8 cellular contexts compared by ENCODE assay signal in the genomic region with DNA sequence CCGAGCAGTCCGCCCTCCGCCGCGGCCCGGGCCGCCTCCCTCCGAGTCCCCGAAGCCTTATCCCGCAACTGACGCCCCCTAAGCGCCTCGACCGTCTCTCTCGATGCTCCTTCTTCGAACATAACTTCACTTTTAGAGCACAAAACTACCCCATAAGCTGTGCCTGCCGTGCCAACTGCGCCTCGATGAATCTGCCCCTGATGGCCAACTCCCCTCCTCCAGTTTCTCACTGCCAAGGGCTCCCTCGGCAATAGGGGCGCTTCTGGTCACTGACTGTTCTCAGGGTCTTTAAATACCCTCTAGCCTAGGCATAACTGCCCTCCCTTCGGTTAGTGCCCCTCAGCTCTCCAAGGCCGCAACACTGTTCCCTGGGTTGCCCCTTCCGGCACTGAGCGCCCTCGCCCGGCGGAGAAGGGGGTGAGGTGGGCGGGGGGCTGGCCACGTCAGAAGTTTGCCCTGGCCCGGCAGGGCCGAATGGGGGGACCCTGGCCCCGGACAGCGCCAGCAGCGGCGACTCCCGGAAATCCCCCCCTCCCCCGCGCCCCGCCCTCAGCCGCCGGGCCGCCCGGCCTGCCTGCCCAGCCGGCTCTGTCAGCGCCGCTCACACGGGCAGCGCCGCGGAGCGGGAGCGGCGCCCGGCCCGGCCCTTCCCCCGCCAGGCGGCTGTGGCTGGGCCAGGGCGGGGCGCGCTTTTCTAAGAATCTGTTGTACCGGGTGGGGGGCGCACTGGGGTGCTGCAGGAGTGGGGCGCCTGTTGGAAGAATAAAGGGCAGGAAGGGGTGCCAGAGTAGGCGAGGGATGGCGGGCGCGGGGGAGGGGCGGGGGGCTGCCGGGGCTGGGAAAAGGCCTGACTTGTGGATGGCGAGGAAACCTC. TPM values are rescaled to one million over a fixed set of nuclear protein-coding genes. Genes with fewer than 3 reads are reported as not detected.
A peak's percentile ranks its signal among the peaks of the same experiment; 100 is the strongest.
DNase-seq lines count a peak whose midpoint lies in the region; ATAC-seq and TF ChIP-seq lines count a peak whose summit lies in the region.

No MANE protein-coding gene starts in this region.

- peak; percentile 58 for DNase-seq in A673 (ENCODE audit: low spot score)
- peak; percentile 47 to 79 for DNase-seq in PC-9
- peak; percentile 51 for DNase-seq in amniotic epithelial cell (ENCODE audit: low read depth)
- DNase-seq in left ventricle myocardium superior: peak; percentile 87
- DNase-seq in posterior cingulate gyrus: peak in 8 of 10 donors; percentile 42 to 91 (median 62)
- no peak for DNase-seq in central memory CD4-positive, alpha-beta T cell

- H3K4me2 ChIP-seq in PC-9: peak overlapping the region; percentile 99

- CTCF ChIA-PET in A673 (lab: Charles Lee) (interaction anchor here (0.6 kb wide), 1 partner anchor 45 kb away, joined by 8 read pairs; no protein-coding TSS in a partner anchor), PC-9 (lab: Charles Lee) (interaction anchor here (1.2 kb wide), 1 partner anchor 30 kb away, joined by 3 read pairs; no protein-coding TSS in a partner anchor)

- no peaks in the 10 kb centered on the region for H3K9me3 ChIP-seq in A673 (ENCODE audit: low read depth, low read length, poor library complexity, severe bottlenecking)
- H3K9me3 ChIP-seq in PC-9 (ENCODE audit: insufficient read depth, low read depth): no peaks in the 10 kb centered on the region

- H3K4me3 ChIP-seq in A673 (ENCODE audit: low read depth, low read length, poor library complexity, severe bottlenecking): peak overlapping the region; percentile 64
- H3K4me3 ChIP-seq in PC-9: peak overlapping the region; percentile 68

- H3K4me1 ChIP-seq in A673 (ENCODE audit: insufficient read depth, low read length, poor library complexity, severe bottlenecking) (peaks cover 70% of the 10 kb centered on the region), PC-9 (replicated peaks; ENCODE audit: insufficient read depth) (peaks cover 79% of the 10 kb centered on the region)

- no peaks in the 10 kb centered on the region for H4K20me1 ChIP-seq in PC-9 (ENCODE audit: insufficient read depth)

- intact Hi-C loops in A673 (cut with micrococcal nuclease; ENCODE audit: unreplicated experiment): loop anchor here (5.0 kb wide), 1 partner anchor 46 kb away; a partner anchor contains a TSS
- intact Hi-C loops in PC-9 (cut with micrococcal nuclease; ENCODE audit: unreplicated experiment): loop anchor here (1.0 to 2.0 kb wide), 3 partner anchors 9 to 77 kb away; a partner anchor contains a TSS
- intact Hi-C loops in left ventricle myocardium superior (cut with micrococcal nuclease): no loop called here
- intact Hi-C loops in posterior cingulate gyrus (cut with DNase I): no loop called here

- H3K27ac ChIP-seq in A673 (ENCODE audit: low read depth, low read length, poor library complexity, severe bottlenecking) (peak overlapping the region; percentile 75), PC-9 (peak overlapping the region; percentile 96)

- H3K36me3 ChIP-seq in A673 (ENCODE audit: insufficient read depth, low read length, poor library complexity, severe bottlenecking) (no peaks in the 10 kb centered on the region), PC-9 (ENCODE audit: low read depth) (no peaks in the 10 kb centered on the region)

- no peaks in the 10 kb centered on the region for H3K9me2 ChIP-seq in PC-9 (ENCODE audit: insufficient read depth)

- TF ChIP-seq CTCF in A673 (conservative IDR thresholded peaks at IDR 0.05; ENCODE audit: low read depth, low read length): peak; percentile 48
- TF ChIP-seq CTCF in GM12873 (IDR thresholded peaks at IDR 0.05; ENCODE audit: insufficient read depth, low read depth, low read length, missing control alignments): peak; percentile 29
- TF ChIP-seq CTCF in PC-9 (conservative IDR thresholded peaks at IDR 0.05): no peak; the same call in 1 of the 2 replicates

- peaks cover 49% of the 10 kb centered on the region for H3F3A ChIP-seq in PC-9 (ENCODE audit: insufficient read depth, low read depth)

- POLR2A ChIA-PET in A673 (lab: Charles Lee; ENCODE audit: low non-redundant PET) (interaction anchor here (0.7 kb wide), 1 partner anchor 78 kb away, joined by 17 read pairs; a partner anchor contains a TSS), PC-9 (lab: Charles Lee; ENCODE audit: unreplicated experiment) (interaction anchor here (0.6 to 0.8 kb wide), 2 partner anchors 30 to 190 kb away, joined by 3 to 5 read pairs; no protein-coding TSS in a partner anchor)

- H3K79me2 ChIP-seq in PC-9 (ENCODE audit: low read depth): peaks cover 47% of the 10 kb centered on the region

- BruUV-seq in A673 (replicated peaks; lab: Mats Ljungman, UMichigan) (no TSS peak), PC-9 (replicated peaks; lab: Mats Ljungman, UMichigan) (TSS peak; percentile 98)

- ATAC-seq in HG02973 (IDR thresholded peaks at IDR 0.05; ENCODE audit: unreplicated experiment) (peak; percentile 17), left ventricle myocardium superior (peak; percentile 64)

- peak overlapping the region; percentile 86 for H2AFZ ChIP-seq in PC-9

- no peaks in the 10 kb centered on the region for H3K27me3 ChIP-seq in A673 (replicated peaks; ENCODE audit: insufficient read depth, low read depth, low read length, poor library complexity)
- H3K27me3 ChIP-seq in PC-9 (ENCODE audit: insufficient read depth, low read depth): no peaks in the 10 kb centered on the region

RNA-seq across cellular contexts. Expression of a gene that starts 10.6 kb away (rescaled TPM):
- total RNA-seq in A673 (2021) (14.0 and 20.3 TPM in 2 replicates), PC-9 (2021) (118 and 124 TPM in 2 replicates), left ventricle myocardium superior (16.9 TPM)

RNA-seq across cellular contexts. Expression of a gene that starts 14.4 kb away (rescaled TPM):
- total RNA-seq in A673 (2021): 0.43 TPM in 1 of 2 replicates, not detected in the other
- total RNA-seq in PC-9 (2021): 2.4 and 3.3 TPM in 2 replicates
- total RNA-seq in left ventricle myocardium superior: 1.3 TPM

RNA-seq across cellular contexts. Expression of a gene that starts 40.7 kb away (rescaled TPM):
- 32.3 and 37.5 TPM in 2 replicates for total RNA-seq in A673 (2021)
- 33.1 and 49.0 TPM in 2 replicates for total RNA-seq in PC-9 (2021)
- total RNA-seq in left ventricle myocardium superior: 9.6 TPM

RNA-seq across cellular contexts. Expression of a gene that starts 40.9 kb away (rescaled TPM):
- total RNA-seq in A673 (2021) (48.6 and 50.3 TPM in 2 replicates), PC-9 (2021) (48.3 and 65.8 TPM in 2 replicates), left ventricle myocardium superior (31.6 TPM)

RNA-seq across cellular contexts. Expression of a gene that starts 46.7 kb away (rescaled TPM):
- total RNA-seq in A673 (2021) (99.1 and 105 TPM in 2 replicates), PC-9 (2021) (37.4 and 42.0 TPM in 2 replicates), left ventricle myocardium superior (0.17 TPM)

Comparison
In these comparisons a context has a peak if more than half of its experiments do, and no peak if none do; other contexts are left out.
1. intact Hi-C loops: an anchor here in A673 (5.0 kb wide) and PC-9 (1.0 to 2.0 kb wide); none called in left ventricle myocardium superior and posterior cingulate gyrus.